ENCODE assay signal across 8 cellular contexts in the genomic region with DNA sequence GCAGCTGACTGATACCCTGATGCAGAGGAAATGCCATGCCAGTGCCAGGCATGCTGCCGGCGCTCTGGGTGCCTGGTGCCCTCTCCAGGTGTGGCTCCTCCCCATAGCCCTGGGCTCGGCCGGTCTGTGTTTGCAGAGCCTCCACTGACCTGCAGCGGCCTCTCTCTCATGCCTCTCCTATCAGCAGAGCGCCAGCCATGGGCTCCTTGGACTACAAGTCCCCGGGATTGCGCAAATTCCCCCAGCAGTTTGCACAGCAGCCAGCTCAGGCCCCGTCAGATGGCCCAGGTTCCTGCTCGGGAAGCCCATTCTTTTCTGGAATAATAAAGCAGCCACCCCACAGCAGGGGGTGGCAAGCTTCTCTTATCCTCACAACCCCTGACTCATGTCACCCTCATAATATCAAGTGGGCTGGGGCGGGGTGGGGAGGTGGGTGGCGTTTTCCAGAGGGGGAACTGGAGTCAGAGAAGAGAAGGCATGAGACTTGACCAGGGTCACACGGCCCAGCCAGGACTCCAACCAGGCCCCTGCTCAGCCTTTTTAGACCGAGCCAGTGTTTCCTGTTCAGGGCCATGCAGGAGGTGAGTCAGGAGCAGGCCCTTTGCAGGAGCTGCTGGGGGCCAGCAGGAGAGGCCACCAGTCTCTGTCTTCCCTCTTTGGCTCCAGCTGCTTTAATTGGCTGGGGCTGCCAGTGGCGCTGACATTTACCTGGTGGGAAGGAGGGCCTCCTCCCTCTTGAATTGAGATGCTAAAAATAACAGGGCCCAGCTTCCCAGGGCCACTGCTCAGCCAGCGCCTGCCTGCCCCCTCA. TPM values are rescaled to one million over a fixed set of nuclear protein-coding genes. Genes with fewer than 3 reads are reported as not detected.
A peak's percentile ranks its signal among the peaks of the same experiment; 100 is the strongest.
DNase-seq lines count a peak whose midpoint lies in the region; ATAC-seq and TF ChIP-seq lines count a peak whose summit lies in the region.

No MANE protein-coding gene starts in this region.

- no peaks in the 10 kb centered on the region for H3K4me1 Mint-ChIP-seq in activated naive CD4-positive, alpha-beta T cell treated with anti-CD3 and anti-CD28 coated beads for 36 hours (ENCODE audit: low read depth)
- H3K4me1 Mint-ChIP-seq in activated CD4-positive, alpha-beta T cell treated with anti-CD3 and anti-CD28 coated beads, Interleukin-2, amount 10 ng/mL, durations not matched to agents 7 days and 5 days = peaks cover 2% of the 10 kb centered on the region

- CTCF ChIA-PET in activated naive CD4-positive, alpha-beta T cell treated with anti-CD3 and anti-CD28 coated beads for 36 hours (lab: Charles Lee) = no interaction called here
- CTCF ChIA-PET in activated CD4-positive, alpha-beta T cell treated with anti-CD3 and anti-CD28 coated beads, Interleukin-2, amount 10 ng/mL, durations not matched to agents 7 days and 5 days (lab: Charles Lee) = interaction anchor here (0.8 to 1.7 kb wide), 4 partner anchors 9 to 124 kb away, joined by 3 to 5 read pairs (median 3); no protein-coding TSS in a partner anchor

- H3K4me3 ChIP-seq in fibroblast of pulmonary artery (replicated peaks; ENCODE audit: low read depth, low read length) = no peak overlapping the region

- H3K27me3 Mint-ChIP-seq in activated naive CD4-positive, alpha-beta T cell treated with anti-CD3 and anti-CD28 coated beads for 36 hours (ENCODE audit: low read depth) = no peaks in the 10 kb centered on the region
- no peaks in the 10 kb centered on the region for H3K27me3 Mint-ChIP-seq in activated CD4-positive, alpha-beta T cell treated with anti-CD3 and anti-CD28 coated beads, Interleukin-2, amount 10 ng/mL, durations not matched to agents 7 days and 5 days

- no peaks in the 10 kb centered on the region for H3K36me3 Mint-ChIP-seq in activated naive CD4-positive, alpha-beta T cell treated with anti-CD3 and anti-CD28 coated beads for 36 hours (ENCODE audit: low read depth)
- peaks cover 2% of the 10 kb centered on the region for H3K36me3 Mint-ChIP-seq in activated CD4-positive, alpha-beta T cell treated with anti-CD3 and anti-CD28 coated beads, Interleukin-2, amount 10 ng/mL, durations not matched to agents 7 days and 5 days (ENCODE audit: low read depth)

- POLR2A ChIA-PET in activated CD4-positive, alpha-beta T cell treated with anti-CD3 and anti-CD28 coated beads, Interleukin-2, amount 10 ng/mL, durations not matched to agents 7 days and 5 days (lab: Charles Lee) = no interaction called here

- H3K9me3 Mint-ChIP-seq in activated naive CD4-positive, alpha-beta T cell treated with anti-CD3 and anti-CD28 coated beads for 36 hours = no peaks in the 10 kb centered on the region
- H3K9me3 Mint-ChIP-seq in activated CD4-positive, alpha-beta T cell treated with anti-CD3 and anti-CD28 coated beads, Interleukin-2, amount 10 ng/mL, durations not matched to agents 7 days and 5 days = no peaks in the 10 kb centered on the region

- TF ChIP-seq CTCF in fibroblast of pulmonary artery (IDR thresholded peaks at IDR 0.05; ENCODE audit: low read length, missing control alignments) = no peak

- H3K27ac Mint-ChIP-seq in activated naive CD4-positive, alpha-beta T cell treated with anti-CD3 and anti-CD28 coated beads for 36 hours = no peak overlapping the region
- no peak overlapping the region for H3K27ac Mint-ChIP-seq in activated CD4-positive, alpha-beta T cell treated with anti-CD3 and anti-CD28 coated beads, Interleukin-2, amount 10 ng/mL, durations not matched to agents 7 days and 5 days

- ATAC-seq in HG02840 (IDR thresholded peaks at IDR 0.05; ENCODE audit: low FRiP score, unreplicated experiment) = no peak

- peak; percentile 61 for DNase-seq in GM03348 (ENCODE audit: low spot score)
- peak; percentile 35 for DNase-seq in NOMO-1 treated with dmso at 0.1 percent for 144 hours (lab: John Stamatoyannopoulos, UW; ENCODE audit: unreplicated experiment)
- DNase-seq in fibroblast of pulmonary artery (ENCODE audit: low read depth) = peak; percentile 90
- peak; percentile 37 for DNase-seq in pulmonary artery endothelial cell (ENCODE audit: low read depth, low spot score)
- no peak for DNase-seq in dedifferentiated amniotic fluid mesenchymal stem cell (ENCODE audit: extremely low spot score)
- DNase-seq in activated naive CD4-positive, alpha-beta T cell treated with anti-CD3 and anti-CD28 coated beads for 36 hours = no peak
- DNase-seq in activated CD4-positive, alpha-beta T cell treated with anti-CD3 and anti-CD28 coated beads, Interleukin-2, amount 10 ng/mL, durations not matched to agents 7 days and 5 days = no peak

- intact Hi-C loops in activated naive CD4-positive, alpha-beta T cell treated with anti-CD3 and anti-CD28 coated beads for 36 hours (cut with micrococcal nuclease) = no loop called here

- no peak overlapping the region for H3K4me3 Mint-ChIP-seq in activated naive CD4-positive, alpha-beta T cell treated with anti-CD3 and anti-CD28 coated beads for 36 hours
- H3K4me3 Mint-ChIP-seq in activated CD4-positive, alpha-beta T cell treated with anti-CD3 and anti-CD28 coated beads, Interleukin-2, amount 10 ng/mL, durations not matched to agents 7 days and 5 days = no peak overlapping the region

RNA-seq across cellular contexts. Expression of gene ZMIZ1, which starts 58.6 kb away (rescaled TPM):
- total RNA-seq in pulmonary artery endothelial cell = 7.7 and 9.3 TPM in 2 replicates
- total RNA-seq in activated naive CD4-positive, alpha-beta T cell treated with anti-CD3 and anti-CD28 coated beads for 36 hours = 10 to 100 TPM; 15.6 to 18.3 TPM
- 10 to 100 TPM; 27.8 to 31.5 TPM for total RNA-seq in activated CD4-positive, alpha-beta T cell treated with anti-CD3 and anti-CD28 coated beads, Interleukin-2, amount 10 ng/mL, durations not matched to agents 7 days and 5 days

Comparison
In these comparisons a context has a peak if more than half of its experiments do, and no peak if none do; other contexts are left out.
1. DNase-seq: peak in GM03348 (single experiment), NOMO-1 treated with dmso at 0.1 percent for 144 hours (single experiment), fibroblast of pulmonary artery (single experiment) and pulmonary artery endothelial cell (single experiment); none in dedifferentiated amniotic fluid mesenchymal stem cell (single experiment), activated naive CD4-positive, alpha-beta T cell treated with anti-CD3 and anti-CD28 coated beads for 36 hours (single experiment) and activated CD4-positive, alpha-beta T cell treated with anti-CD3 and anti-CD28 coated beads, Interleukin-2, amount 10 ng/mL, durations not matched to agents 7 days and 5 days (single experiment).